Comparison of ENCODE assay signal across 15 cellular contexts in genomic region chr17:76357597-76358158, GRCh38.
"Had no signal": no experiment of that assay in that cellular context is flagged by ENCODE, and none has a peak within 500 bp of the region (broad histone marks: within the 10 kb centered on the region; RNA-seq: fewer than 3 reads in every experiment).

No MANE protein-coding gene starts in this region.

- DNase-seq: activated CD4-positive, alpha-beta T cell treated with anti-CD3 and anti-CD28 coated beads for 36 hours; activated CD4-positive, alpha-beta T cell treated with anti-CD3 and anti-CD28 coated beads, Interleukin-2, amount 50 U/mL, for 48 hours; activated gamma-delta T cell treated with Interleukin-2 at 50 U/mL for 16 hours; effector memory CD8-positive, alpha-beta T cell; foreskin keratinocyte; left ventricle myocardium inferior; naive B cell; stimulated activated naive CD8-positive, alpha-beta T cell treated with anti-CD3 and anti-CD28 coated beads, Interleukin-15, Interleukin-2, amounts not matched to agents 100 U/mL and 50 U/mL, for 24 hours; substantia nigra; tibial artery had no signal

- ATAC-seq: activated CD4-positive, alpha-beta T cell treated with anti-CD3 and anti-CD28 coated beads for 36 hours; activated naive CD4-positive, alpha-beta T cell treated with anti-CD3 and anti-CD28 coated beads, Interleukin-2, amount 50 U/mL, for 72 hours; effector memory CD8-positive, alpha-beta T cell; foreskin keratinocyte; stimulated activated naive CD8-positive, alpha-beta T cell treated with anti-CD3 and anti-CD28 coated beads, Interleukin-15, Interleukin-2, amounts not matched to agents 100 U/mL and 50 U/mL, for 24 hours had no signal

- H3K4me3 ChIP-seq: left ventricle myocardium inferior, prostate gland, right atrium auricular region, tibial artery had no signal

- H3K9me3 Mint-ChIP-seq: activated naive CD4-positive, alpha-beta T cell treated with anti-CD3 and anti-CD28 coated beads, Interleukin-2, amount 50 U/mL, for 72 hours; effector memory CD8-positive, alpha-beta T cell; naive B cell; T-helper 2 cell treated with Interferon-gamma antibody and Interleukin-4, amounts not matched to agents 5 μg/mL and 100 μg/mL, for 36 hours had no signal

- H3K9me3 ChIP-seq: left ventricle myocardium inferior, prostate gland, right atrium auricular region, tibial artery had no signal

- H3K27me3 Mint-ChIP-seq: activated CD4-positive, alpha-beta T cell treated with anti-CD3 and anti-CD28 coated beads for 36 hours had no signal

- H3K27ac Mint-ChIP-seq: activated CD4-positive, alpha-beta T cell treated with anti-CD3 and anti-CD28 coated beads for 36 hours; activated naive CD4-positive, alpha-beta T cell treated with anti-CD3 and anti-CD28 coated beads, Interleukin-2, amount 50 U/mL, for 72 hours; effector memory CD8-positive, alpha-beta T cell; naive B cell; T-helper 2 cell treated with Interferon-gamma antibody and Interleukin-4, amounts not matched to agents 5 μg/mL and 100 μg/mL, for 36 hours had no signal

- H3K27me3 ChIP-seq: foreskin keratinocyte, right atrium auricular region had no signal

- H3K36me3 Mint-ChIP-seq: naive B cell had no signal

- H3K4me3 Mint-ChIP-seq: activated CD4-positive, alpha-beta T cell treated with anti-CD3 and anti-CD28 coated beads for 36 hours; effector memory CD8-positive, alpha-beta T cell; T-helper 2 cell treated with Interferon-gamma antibody and Interleukin-4, amounts not matched to agents 5 μg/mL and 100 μg/mL, for 36 hours had no signal

- H3K27ac ChIP-seq: foreskin keratinocyte, left ventricle myocardium inferior, prostate gland, right atrium auricular region, tibial artery had no signal

- H3K36me3 ChIP-seq: left ventricle myocardium inferior, prostate gland, right atrium auricular region, tibial artery had no signal

- FAIRE-seq: TTC549 had no signal
